In the genomic region with DNA sequence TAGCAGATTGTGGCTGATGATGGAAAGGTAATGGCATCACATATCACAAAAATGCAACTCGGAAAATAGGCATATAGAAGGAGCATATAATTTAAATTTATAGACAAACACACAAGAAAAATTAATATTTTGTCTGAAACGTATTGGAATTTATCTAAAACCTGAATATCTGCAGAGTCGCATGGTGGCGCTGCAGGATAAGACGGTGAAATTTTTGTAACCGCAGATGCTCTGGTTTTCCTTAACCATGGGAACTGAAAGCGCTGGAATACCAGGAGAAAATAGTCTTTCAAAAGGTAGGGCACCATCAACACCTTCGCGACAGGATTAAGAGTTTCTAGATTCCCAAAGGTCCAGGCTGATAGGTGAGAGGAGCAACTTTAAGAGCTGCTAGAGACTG, we compare ENCODE assay signal across 12 cellular contexts. TPM values are rescaled to one million over a fixed set of nuclear protein-coding genes. Genes with fewer than 3 reads are reported as not detected.
DNase-seq lines count a peak whose midpoint lies in the region; ATAC-seq, FAIRE-seq and TF ChIP-seq lines count a peak whose summit lies in the region.
"Had no signal": no experiment of that assay in that cellular context is flagged by ENCODE, and none has a peak within 500 bp of the region (broad histone marks: within the 10 kb centered on the region; RNA-seq: fewer than 3 reads in every experiment).

No MANE protein-coding gene starts in this region.

- no TSS peak for BruUV-seq in A673 (replicated peaks; lab: Mats Ljungman, UMichigan)
- no TSS peak for BruUV-seq in HCT116 (replicated peaks; lab: Mats Ljungman, UMichigan)

- H3K27me3 ChIP-seq in A673 (replicated peaks; ENCODE audit: insufficient read depth, low read depth, low read length, poor library complexity) (no peaks in the 10 kb centered on the region), HCT116 (ENCODE audit: insufficient read depth, low read length) (no peaks in the 10 kb centered on the region), spleen (replicated peaks in 1 of 7) (peaks cover 0 to 47% (median 6%) of the 10 kb centered on the region in 7 donors)

- no peak for TF ChIP-seq POLR2A in HCT116 (IDR thresholded peaks at IDR 0.05; ENCODE audit: borderline replicate concordance, extremely low read depth, insufficient read depth, insufficient read length)
- no peak for TF ChIP-seq POLR2A in spleen (IDR thresholded peaks at IDR 0.05)

- POLR2A ChIA-PET in A673 (lab: Charles Lee; ENCODE audit: low non-redundant PET), result no interaction called here
- POLR2A ChIA-PET in HCT116 (lab: Charles Lee), result no interaction called here

- no peaks in the 10 kb centered on the region for H3K79me2 ChIP-seq in HCT116 (ENCODE audit: insufficient read depth, low read length)

- FAIRE-seq in kidney (lab: Jason Lieb, UNC), result no peak

- H3K4me2 ChIP-seq in HCT116 (ENCODE audit: low read length), result no peak overlapping the region

- RAD21 ChIA-PET in HCT116 (lab: Charles Lee; ENCODE audit: low non-redundant PET in 1 of 2, low total read pairs in 2 of 2, uncharacterized antibody in 2 of 2, unreplicated experiment in 2 of 2), result no interaction called here

- DNase-seq in A673 (ENCODE audit: low spot score) (no peak), HCT116 (ENCODE audit: low read depth, low spot score) (no peak), amniotic epithelial cell (ENCODE audit: low read depth) (peak; percentile 2), kidney (no peak), spleen (no peak)
- no peak for DNase-seq in stimulated activated naive B cell treated with anti-CD40 and anti-IgM and Interleukin-4, amounts not matched to agents 10 μg/mL and 1 μg/mL and 100 μg/mL, for 72 hours
- DNase-seq: activated CD4-positive, alpha-beta T cell treated with anti-CD3 and anti-CD28 coated beads for 4 hours; stimulated activated naive CD8-positive, alpha-beta T cell treated with anti-CD3 and anti-CD28 coated beads, Interleukin-15, amount 100 ng/mL, for 72 hours had no signal

- H3K9me3 ChIP-seq in A673 (ENCODE audit: low read depth, low read length, poor library complexity, severe bottlenecking) (peaks cover 49% of the 10 kb centered on the region), HCT116 (ENCODE audit: control insufficient read depth in 1 of 2, insufficient read depth in 1 of 2, low read depth in 1 of 2, low read length in 2 of 2) (peaks cover 0 to 7% of the 10 kb centered on the region in 2 experiments; a peak in 2 of 4 replicates), kidney (ENCODE audit: control insufficient read depth in 1 of 2, low read length in 2 of 2) (peaks cover 30 to 58% of the 10 kb centered on the region in 2 donors), spleen (peaks cover 8 to 96% (median 93%) of the 10 kb centered on the region in 8 donors)

- H3K36me3 ChIP-seq in A673 (ENCODE audit: insufficient read depth, low read length, poor library complexity, severe bottlenecking) (no peaks in the 10 kb centered on the region), HCT116 (ENCODE audit: control insufficient read depth in 1 of 2, insufficient read depth in 2 of 2, low read length in 2 of 2) (no peaks in the 10 kb centered on the region), kidney (ENCODE audit: control insufficient read depth in 1 of 2, insufficient read depth in 2 of 2, low read length in 2 of 2) (no peaks in the 10 kb centered on the region), spleen (peaks cover 0 to 4% (median 0%) of the 10 kb centered on the region in 6 donors)

- peaks cover 22 to 23% of the 10 kb centered on the region in 2 donors for H3K9me3 Mint-ChIP-seq in stimulated activated naive B cell treated with anti-CD40 and anti-IgM and Interleukin-4, amounts not matched to agents 10 μg/mL and 1 μg/mL and 100 μg/mL, for 72 hours

- no peak overlapping the region for H3K4me3 Mint-ChIP-seq in stimulated activated naive B cell treated with anti-CD40 and anti-IgM and Interleukin-4, amounts not matched to agents 10 μg/mL and 1 μg/mL and 100 μg/mL, for 72 hours
- H3K4me3 Mint-ChIP-seq: activated naive CD4-positive, alpha-beta T cell treated with anti-CD3 and anti-CD28 coated beads, Interleukin-2, amount 50 U/mL, for 24 hours; stimulated activated naive CD8-positive, alpha-beta T cell treated with anti-CD3 and anti-CD28 coated beads, Interleukin-15, amount 100 ng/mL, for 72 hours had no signal

- no peak overlapping the region for H2AFZ ChIP-seq in HCT116 (ENCODE audit: low read depth, low read length, poor library complexity, severe bottlenecking)

- H3K9me2 ChIP-seq in HCT116 (ENCODE audit: insufficient read depth), result no peaks in the 10 kb centered on the region

- no peak overlapping the region for H3K27ac ChIP-seq in A673 (ENCODE audit: low read depth, low read length, poor library complexity, severe bottlenecking)
- no peak overlapping the region for H3K27ac ChIP-seq in HCT116 (ENCODE audit: low read depth, low read length)
- H3K27ac ChIP-seq in kidney (ENCODE audit: low read depth in 2 of 2, low read length in 2 of 2), result no peak overlapping the region
- no peak overlapping the region for H3K27ac ChIP-seq in spleen

- CTCF ChIA-PET in A673 (lab: Charles Lee) (interaction anchor here (0.6 kb wide), 1 partner anchor 358 kb away, joined by 5 read pairs; no protein-coding TSS in a partner anchor), HCT116 (lab: Charles Lee) (interaction anchor here (1.1 kb wide), 1 partner anchor 86 kb away, joined by 3 read pairs; the partner anchor contains the start of gene TAF7)

- no peak overlapping the region for H3K4me3 ChIP-seq in A673 (ENCODE audit: low read depth, low read length, poor library complexity, severe bottlenecking)
- no peak overlapping the region for H3K4me3 ChIP-seq in HCT116 (replicated peaks in 1 of 2; ENCODE audit: low read depth in 1 of 2, low read length in 2 of 2)
- H3K4me3 ChIP-seq in kidney (ENCODE audit: low read length in 2 of 2), result peak overlapping the region; percentile 19 to 45
- H3K4me3 ChIP-seq in spleen, result peak overlapping the region in 2 of 8 donors; percentile 6 to 25

- H3K36me3 Mint-ChIP-seq in stimulated activated naive B cell treated with anti-CD40 and anti-IgM and Interleukin-4, amounts not matched to agents 10 μg/mL and 1 μg/mL and 100 μg/mL, for 72 hours, result peaks cover 4 to 11% of the 10 kb centered on the region in 2 donors

- ATAC-seq in HCT116 (no peak), HG02763 (IDR thresholded peaks at IDR 0.05; ENCODE audit: unreplicated experiment) (no peak), HG02885 (IDR thresholded peaks at IDR 0.05; ENCODE audit: poor library complexity, unreplicated experiment) (no peak)
- no peak for ATAC-seq in stimulated activated naive B cell treated with anti-CD40 and anti-IgM and Interleukin-4, amounts not matched to agents 10 μg/mL and 1 μg/mL and 100 μg/mL, for 72 hours (replicated peaks)
- ATAC-seq: stimulated activated naive CD8-positive, alpha-beta T cell treated with anti-CD3 and anti-CD28 coated beads, Interleukin-15, amount 100 ng/mL, for 72 hours had no signal

- no peak overlapping the region for H3K27ac Mint-ChIP-seq in stimulated activated naive B cell treated with anti-CD40 and anti-IgM and Interleukin-4, amounts not matched to agents 10 μg/mL and 1 μg/mL and 100 μg/mL, for 72 hours
- H3K27ac Mint-ChIP-seq: activated naive CD4-positive, alpha-beta T cell treated with anti-CD3 and anti-CD28 coated beads, Interleukin-2, amount 50 U/mL, for 24 hours; stimulated activated naive CD8-positive, alpha-beta T cell treated with anti-CD3 and anti-CD28 coated beads, Interleukin-15, amount 100 ng/mL, for 72 hours had no signal

- H3K4me1 Mint-ChIP-seq in stimulated activated naive B cell treated with anti-CD40 and anti-IgM and Interleukin-4, amounts not matched to agents 10 μg/mL and 1 μg/mL and 100 μg/mL, for 72 hours, result no peaks in the 10 kb centered on the region
- H3K4me1 Mint-ChIP-seq: activated naive CD4-positive, alpha-beta T cell treated with anti-CD3 and anti-CD28 coated beads, Interleukin-2, amount 50 U/mL, for 24 hours; stimulated activated naive CD8-positive, alpha-beta T cell treated with anti-CD3 and anti-CD28 coated beads, Interleukin-15, amount 100 ng/mL, for 72 hours had no signal

- TF ChIP-seq CTCF in A673 (conservative IDR thresholded peaks at IDR 0.05; ENCODE audit: low read depth, low read length), result peak; percentile 46; the same call in 1 of the 2 replicates
- no peak for TF ChIP-seq CTCF in HCT116 (IDR thresholded peaks at IDR 0.05 in 2 of 3, conservative IDR thresholded peaks at IDR 0.05 in 1 of 3; ENCODE audit: borderline replicate concordance in 1 of 3, insufficient read depth in 1 of 3, low read depth in 2 of 3, low read length in 2 of 3)
- TF ChIP-seq CTCF in kidney (IDR thresholded peaks at IDR 0.05; ENCODE audit: borderline replicate concordance, extremely low read depth, insufficient read depth), result no peak
- TF ChIP-seq CTCF in spleen (IDR thresholded peaks at IDR 0.05 in 8 of 11, conservative IDR thresholded peaks at IDR 0.05 in 3 of 11), result no peak

- peak; percentile 15; the same call in 1 of the 2 replicates for TF ChIP-seq RAD21 in HCT116 (IDR thresholded peaks at IDR 0.05; ENCODE audit: low read depth)

- no peaks in the 10 kb centered on the region for H3K4me1 ChIP-seq in A673 (ENCODE audit: insufficient read depth, low read length, poor library complexity, severe bottlenecking)
- H3K4me1 ChIP-seq in HCT116 (ENCODE audit: control insufficient read depth in 1 of 2, insufficient read depth in 2 of 2, low read length in 2 of 2), result no peaks in the 10 kb centered on the region
- H3K4me1 ChIP-seq in kidney (ENCODE audit: control insufficient read depth in 1 of 2, insufficient read depth in 1 of 2, low read depth in 1 of 2, low read length in 2 of 2), result no peaks in the 10 kb centered on the region
- no peaks in the 10 kb centered on the region for H3K4me1 ChIP-seq in spleen

- no peaks in the 10 kb centered on the region for H4K20me1 ChIP-seq in HCT116 (ENCODE audit: insufficient read depth)

- 5 to 15% (median 9%) methylated on average over 9 of the region's 9 CpGs for WGBS in spleen, 5 donors

- H3K27me3 Mint-ChIP-seq in stimulated activated naive B cell treated with anti-CD40 and anti-IgM and Interleukin-4, amounts not matched to agents 10 μg/mL and 1 μg/mL and 100 μg/mL, for 72 hours, result peaks cover 33 to 50% of the 10 kb centered on the region in 2 donors

- H3K9ac ChIP-seq in HCT116 (ENCODE audit: low read length), result no peak overlapping the region
- no peak overlapping the region for H3K9ac ChIP-seq in kidney (ENCODE audit: low read length in 2 of 2)

- intact Hi-C loops in A673 (cut with micrococcal nuclease; ENCODE audit: unreplicated experiment) (no loop called here), HCT116 (cut with micrococcal nuclease) (no loop called here), kidney (cut with DNase I) (no loop called here), spleen (cut with DNase I; ENCODE audit: low total_unique reads) (no loop called here)

RNA-seq across cellular contexts. Expression of gene PCDHB14, which starts 11.0 kb away (rescaled TPM):
- 6.9 and 7.4 TPM in 2 replicates for total RNA-seq in A673 (2021)
- 0.27 TPM for total RNA-seq in HCT116 (2021; ENCODE audit: unreplicated experiment)
- 0.15 and 0.21 TPM in 2 replicates for polyA plus RNA-seq in HCT116 (2012)
- total RNA-seq in kidney, result 6.2 TPM
- 2.0 TPM for polyA plus RNA-seq in kidney (ENCODE audit: insufficient read depth, low read depth, low replicate concordance)
- 1 to 10 TPM; 1.6 to 5.9 (median 2.8) TPM for total RNA-seq in spleen
- polyA plus RNA-seq in spleen, result under 1 TPM; 0.27 to 0.93 (median 0.30) TPM
- total RNA-seq: mononuclear cell had no signal

RNA-seq across cellular contexts. Expression of gene PCDHB15, which starts 11.1 kb away (rescaled TPM):
- total RNA-seq in A673 (2021), result 1.2 and 2.3 TPM in 2 replicates
- 0.07 TPM for total RNA-seq in HCT116 (2021; ENCODE audit: unreplicated experiment)
- 0.04 and 0.08 TPM in 2 replicates for polyA plus RNA-seq in HCT116 (2012)
- 6.0 TPM for total RNA-seq in kidney
- polyA plus RNA-seq in kidney (ENCODE audit: insufficient read depth, low read depth, low replicate concordance), result 1.8 TPM
- total RNA-seq in spleen, result 1 to 10 TPM; 1.7 to 5.6 (median 3.8) TPM
- polyA plus RNA-seq in spleen, result 1 to 10 TPM in 1 of 3 donors, under 1 TPM in 2; 0.42 to 1.1 (median 0.72) TPM
- total RNA-seq: mononuclear cell had no signal

RNA-seq across cellular contexts. Expression of gene PCDHB13, which starts 20.4 kb away (rescaled TPM):
- total RNA-seq in A673 (2021) (1.8 and 2.5 TPM in 2 replicates), HCT116 (2021; ENCODE audit: unreplicated experiment) (0.22 TPM), kidney (5.9 TPM), spleen (1 to 10 TPM; 1.4 to 6.8 (median 4.0) TPM)
- 0.05 and 0.10 TPM in 2 replicates for polyA plus RNA-seq in HCT116 (2012)
- polyA plus RNA-seq in kidney (ENCODE audit: insufficient read depth, low read depth, low replicate concordance) (0.86 TPM), spleen (under 1 TPM; 0.09 to 0.38 (median 0.12) TPM)
- total RNA-seq: mononuclear cell had no signal

RNA-seq across cellular contexts. Expression of gene PCDHB12, which starts 25.6 kb away (rescaled TPM):
- total RNA-seq in A673 (2021) (5.1 and 6.7 TPM in 2 replicates), HCT116 (2021; ENCODE audit: unreplicated experiment) (not detected), kidney (2.5 TPM), spleen (1 to 10 TPM; 1.1 to 2.4 (median 1.8) TPM)
- 0.03 TPM in 1 of 2 replicates, not detected in the other for polyA plus RNA-seq in HCT116 (2012)
- polyA plus RNA-seq in kidney (ENCODE audit: insufficient read depth, low read depth, low replicate concordance) (0.77 TPM), spleen (under 1 TPM; 0.11 to 0.16 (median 0.11) TPM)
- total RNA-seq: mononuclear cell had no signal

RNA-seq across cellular contexts. Expression of gene PCDHB11, which starts 34.7 kb away (rescaled TPM):
- 14.2 and 15.3 TPM in 2 replicates for total RNA-seq in A673 (2021)
- 0.07 TPM for total RNA-seq in HCT116 (2021; ENCODE audit: unreplicated experiment)
- 0.02 TPM in 1 of 2 replicates, not detected in the other for polyA plus RNA-seq in HCT116 (2012)
- total RNA-seq in kidney, result 4.3 TPM
- 0.47 TPM for polyA plus RNA-seq in kidney (ENCODE audit: insufficient read depth, low read depth, low replicate concordance)
- total RNA-seq in spleen, result 1 to 10 TPM in 5 of 7 donors, under 1 TPM in 2; 0.68 to 3.4 (median 1.2) TPM
- under 1 TPM; 0.07 to 0.19 (median 0.14) TPM for polyA plus RNA-seq in spleen
- total RNA-seq: mononuclear cell had no signal

Comparison
In these comparisons a context has a peak if more than half of its experiments do, and no peak if none do; other contexts are left out.
1. H3K4me3 ChIP-seq: peak in kidney (2 of 2); none in A673 (single experiment) and HCT116 (0 of 2).